In the genomic region with DNA sequence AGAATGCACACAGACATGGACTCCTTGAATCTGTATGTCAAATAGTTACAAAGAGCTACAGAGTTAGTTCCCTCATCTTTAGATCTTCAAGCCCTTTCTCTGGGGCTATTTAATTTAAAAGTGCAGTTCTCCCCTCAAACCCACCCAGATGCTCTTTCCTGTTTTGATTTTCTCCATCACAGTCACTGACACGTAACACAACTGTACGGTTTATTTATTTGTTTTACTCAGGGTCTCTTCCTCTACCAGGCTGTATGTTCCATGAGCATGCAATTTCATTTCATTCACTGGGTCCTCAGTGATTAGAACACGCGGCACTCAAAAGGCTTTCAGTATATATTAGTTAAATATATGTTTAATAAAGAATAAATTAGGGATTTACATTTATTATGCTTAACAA, we compare ENCODE assay signal across 13 cellular contexts.
DNase-seq lines count a peak whose midpoint lies in the region; ATAC-seq, FAIRE-seq and TF ChIP-seq lines count a peak whose summit lies in the region.
"Had no signal": no experiment of that assay in that cellular context is flagged by ENCODE, and none has a peak within 500 bp of the region (broad histone marks: within the 10 kb centered on the region; RNA-seq: fewer than 3 reads in every experiment).

No MANE protein-coding gene starts in this region.

- no peak for ATAC-seq in CD4-positive, CD25-positive, alpha-beta regulatory T cell (ENCODE audit: low read depth in 2 of 2)
- ATAC-seq in activated T-helper 17 cell treated with anti-CD3 and anti-CD28 coated beads, Interleukin-2, amount 50 U/mL, for 72 hours (replicated peaks): no peak
- ATAC-seq in naive B cell (ENCODE audit: low read depth in 2 of 2) (peak; percentile 10 to 18), HG03108 (IDR thresholded peaks at IDR 0.05; ENCODE audit: unreplicated experiment) (no peak)

- peak overlapping the region; percentile 88 for H3K27ac ChIP-seq in CD4-positive, CD25-positive, alpha-beta regulatory T cell (ENCODE audit: insufficient read depth, low read length, poor library complexity, severe bottlenecking)

- H3K4me1 Mint-ChIP-seq in CD4-positive, CD25-positive, alpha-beta regulatory T cell: peaks cover 21 to 85% (median 73%) of the 10 kb centered on the region in 4 donors
- H3K4me1 Mint-ChIP-seq in HFFc6 (ENCODE audit: low read depth) (peaks cover 80% of the 10 kb centered on the region), naive B cell (peaks cover 67 to 80% (median 69%) of the 10 kb centered on the region in 3 donors)
- peaks cover 49% of the 10 kb centered on the region for H3K4me1 Mint-ChIP-seq in activated T-helper 17 cell treated with anti-CD3 and anti-CD28 coated beads, Interleukin-2, amount 50 U/mL, for 72 hours

- no peaks in the 10 kb centered on the region for H3K27me3 ChIP-seq in CD4-positive, CD25-positive, alpha-beta regulatory T cell (ENCODE audit: control insufficient read depth, insufficient read depth, low read length)

- H3K4me1 ChIP-seq in CD4-positive, CD25-positive, alpha-beta regulatory T cell (ENCODE audit: control insufficient read depth, insufficient read depth, low read length, poor library complexity, severe bottlenecking): peaks cover 61% of the 10 kb centered on the region

- peak overlapping the region; percentile 99 for H3K4me3 ChIP-seq in CD4-positive, CD25-positive, alpha-beta regulatory T cell (ENCODE audit: low read depth, low read length)

- H3K9me3 Mint-ChIP-seq in CD4-positive, CD25-positive, alpha-beta regulatory T cell: no peaks in the 10 kb centered on the region
- no peaks in the 10 kb centered on the region for H3K9me3 Mint-ChIP-seq in HFFc6
- H3K9me3 Mint-ChIP-seq in activated T-helper 17 cell treated with anti-CD3 and anti-CD28 coated beads, Interleukin-2, amount 50 U/mL, for 72 hours: no peaks in the 10 kb centered on the region
- peaks cover 0 to 4% (median 0%) of the 10 kb centered on the region in 7 donors for H3K9me3 Mint-ChIP-seq in naive B cell

- H3K36me3 ChIP-seq in CD4-positive, CD25-positive, alpha-beta regulatory T cell (ENCODE audit: control insufficient read depth, insufficient read depth, low read length): no peaks in the 10 kb centered on the region

- H3K27me3 Mint-ChIP-seq in CD4-positive, CD25-positive, alpha-beta regulatory T cell: no peaks in the 10 kb centered on the region
- no peaks in the 10 kb centered on the region; the same call in none of the 2 replicates for H3K27me3 Mint-ChIP-seq in HFFc6 (ENCODE audit: insufficient read depth)
- no peaks in the 10 kb centered on the region for H3K27me3 Mint-ChIP-seq in activated T-helper 17 cell treated with anti-CD3 and anti-CD28 coated beads, Interleukin-2, amount 50 U/mL, for 72 hours
- H3K27me3 Mint-ChIP-seq in naive B cell: no peaks in the 10 kb centered on the region

- H3K36me3 Mint-ChIP-seq in CD4-positive, CD25-positive, alpha-beta regulatory T cell: peaks cover 3% of the 10 kb centered on the region
- H3K36me3 Mint-ChIP-seq in HFFc6 (ENCODE audit: low read depth) (peaks cover 32% of the 10 kb centered on the region), naive B cell (no peaks in the 10 kb centered on the region)
- H3K36me3 Mint-ChIP-seq in activated T-helper 17 cell treated with anti-CD3 and anti-CD28 coated beads, Interleukin-2, amount 50 U/mL, for 72 hours (ENCODE audit: low read depth): peaks cover 52% of the 10 kb centered on the region

- no peaks in the 10 kb centered on the region for H3K9me3 ChIP-seq in CD4-positive, CD25-positive, alpha-beta regulatory T cell (ENCODE audit: control insufficient read depth in 2 of 2, low read length in 2 of 2)

- TF ChIP-seq POLR2A in H54 (IDR thresholded peaks at IDR 0.05; ENCODE audit: low read depth, low read length): no peak

- TF ChIP-seq CTCF in HFFc6 (IDR thresholded peaks at IDR 0.05): no peak

- FAIRE-seq in H54 (lab: Jason Lieb, UNC): no peak

- DNase-seq in CD4-positive, CD25-positive, alpha-beta regulatory T cell: peak in 1 of 3 donors; percentile 45
- DNase-seq in HFFc6: no peak
- DNase-seq in naive B cell: no peak
- DNase-seq in H54 (ENCODE audit: insufficient read length, low spot score): no peak
- no peak for DNase-seq in NCI-H2227 treated with DMSO at 0.1 percent for 48 hours (lab: John Stamatoyannopoulos, UW)
- DNase-seq in NCI-H526 (lab: John Stamatoyannopoulos, UW): no peak
- DNase-seq: activated CD4-positive, CD25-positive, alpha-beta regulatory T cell treated with anti-CD3 and anti-CD28 coated beads, Interleukin-2, amount 50 U/mL, for 72 hours; activated gamma-delta T cell treated with Interleukin-2 at 50 U/mL for 16 hours; NCI-H1417; NCI-H446 treated with DMSO at 0.1 percent for 48 hours; stimulated activated CD4-positive, alpha-beta T cell treated with anti-CD3 and anti-CD28 coated beads, Interleukin-1b, Interleukin-23, amount 100 ng/mL, for 48 hours had no signal

- H3K27ac Mint-ChIP-seq in CD4-positive, CD25-positive, alpha-beta regulatory T cell: peak overlapping the region; percentile 92 to 97 (median 94)
- H3K27ac Mint-ChIP-seq in HFFc6 (peak overlapping the region; percentile 84), naive B cell (peak overlapping the region in 5 of 6 donors; percentile 40 to 98 (median 91))
- peak overlapping the region; percentile 90 for H3K27ac Mint-ChIP-seq in activated T-helper 17 cell treated with anti-CD3 and anti-CD28 coated beads, Interleukin-2, amount 50 U/mL, for 72 hours

- H3K4me3 Mint-ChIP-seq in CD4-positive, CD25-positive, alpha-beta regulatory T cell: peak overlapping the region; percentile 86 to 97 (median 91)
- H3K4me3 Mint-ChIP-seq in HFFc6 (peak overlapping the region; percentile 82; the same call in 1 of the 2 replicates), naive B cell (peak overlapping the region in 6 of 8 donors; percentile 83 to 95 (median 89))
- peak overlapping the region; percentile 98 for H3K4me3 Mint-ChIP-seq in activated T-helper 17 cell treated with anti-CD3 and anti-CD28 coated beads, Interleukin-2, amount 50 U/mL, for 72 hours

Comparison
In these comparisons a context has a peak if more than half of its experiments do, and no peak if none do; other contexts are left out.
1. ATAC-seq: peak in naive B cell (2 of 2); none in CD4-positive, CD25-positive, alpha-beta regulatory T cell (0 of 2), activated T-helper 17 cell treated with anti-CD3 and anti-CD28 coated beads, Interleukin-2, amount 50 U/mL, for 72 hours (single experiment) and HG03108 (single experiment).
2. Peak in every context shown above with its lines, with median percentiles within 50 percentile points of each other: H3K27ac Mint-ChIP-seq and H3K4me3 Mint-ChIP-seq.